In the genomic region with DNA sequence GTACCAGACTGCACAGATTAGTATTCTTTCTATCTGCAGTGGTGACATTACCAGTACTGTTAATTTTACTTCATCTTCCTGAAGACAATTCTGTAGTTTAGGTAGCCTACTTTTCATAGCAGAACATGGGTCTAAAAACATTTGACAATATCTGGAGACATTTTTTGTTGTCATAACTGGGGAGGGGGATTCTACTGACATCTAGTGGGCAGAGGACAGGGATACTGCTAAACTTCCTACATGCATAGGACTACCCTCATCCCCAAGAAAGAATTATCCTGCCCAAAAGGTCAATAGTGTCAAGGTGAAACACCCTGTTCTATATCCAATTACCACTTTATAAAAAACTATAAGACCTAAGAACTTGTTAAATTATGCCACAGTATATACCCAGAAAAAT, we compare ENCODE assay signal across 10 cellular contexts. TPM values are rescaled to one million over a fixed set of nuclear protein-coding genes. Genes with fewer than 3 reads are reported as not detected.
A peak's percentile ranks its signal among the peaks of the same experiment; 100 is the strongest.
DNase-seq lines count a peak whose midpoint lies in the region; ATAC-seq, FAIRE-seq and TF ChIP-seq lines count a peak whose summit lies in the region.
"Had no signal": no experiment of that assay in that cellular context is flagged by ENCODE, and none has a peak within 500 bp of the region (broad histone marks: within the 10 kb centered on the region; RNA-seq: fewer than 3 reads in every experiment).

No MANE protein-coding gene starts in this region.

- H3K36me3 ChIP-seq in GM23338 (ENCODE audit: insufficient read depth) = no peaks in the 10 kb centered on the region
- H3K36me3 ChIP-seq in fibroblast of lung (ENCODE audit: control insufficient read depth, insufficient read depth, low read length) = no peaks in the 10 kb centered on the region
- peaks cover 54% of the 10 kb centered on the region for H3K36me3 ChIP-seq in MG63

- TF ChIP-seq CTCF in A549 (IDR thresholded peaks at IDR 0.05) = peak; percentile 39
- peak; percentile 68 to 78 for TF ChIP-seq CTCF in GM23338 (conservative IDR thresholded peaks at IDR 0.05; ENCODE audit: low read depth in 2 of 2)
- peak; percentile 28 to 47 for TF ChIP-seq CTCF in fibroblast of lung (conservative IDR thresholded peaks at IDR 0.05 in 1 of 2, IDR thresholded peaks at IDR 0.05 in 1 of 2; ENCODE audit: low read depth in 1 of 2, low read length in 2 of 2)

- no peak overlapping the region for H3K27ac Mint-ChIP-seq in GM23338
- H3K27ac Mint-ChIP-seq: CD8-positive, alpha-beta memory T cell had no signal

- TF ChIP-seq RAD21 in A549 (conservative IDR thresholded peaks at IDR 0.05 in 1 of 2, IDR thresholded peaks at IDR 0.05 in 1 of 2) = peak; percentile 33 to 43; a peak in 3 of 5 replicates

- H3K9me2 ChIP-seq in GM23338 (ENCODE audit: insufficient read depth) = no peaks in the 10 kb centered on the region

- peaks cover 27% of the 10 kb centered on the region for H3K4me1 ChIP-seq in A549
- H3K4me1 ChIP-seq in GM23338 (ENCODE audit: insufficient read depth) = peaks cover 9% of the 10 kb centered on the region
- H3K4me1 ChIP-seq in fibroblast of lung (ENCODE audit: control insufficient read depth, extremely low read depth, insufficient read depth, low read length) = peaks cover 2% of the 10 kb centered on the region

- no peak overlapping the region for H3K4me3 Mint-ChIP-seq in GM23338
- H3K4me3 Mint-ChIP-seq: CD8-positive, alpha-beta memory T cell had no signal

- H3F3A ChIP-seq in GM23338 (replicated peaks; ENCODE audit: low read depth) = no peaks in the 10 kb centered on the region

- peaks cover 7% of the 10 kb centered on the region; the same call in 2 of the 3 replicates for H3K9me3 ChIP-seq in A549
- H3K9me3 ChIP-seq in fibroblast of lung (ENCODE audit: control insufficient read depth, insufficient read depth, low read depth, low read length) = no peaks in the 10 kb centered on the region
- peaks cover 34% of the 10 kb centered on the region for H3K9me3 ChIP-seq in MG63

- no peak overlapping the region for H3K4me3 ChIP-seq in A549
- H3K4me3 ChIP-seq in GM23338 = no peak overlapping the region
- H3K4me3 ChIP-seq in fibroblast of lung (replicated peaks in 1 of 4; ENCODE audit: control extremely low read depth in 1 of 4, insufficient read depth in 1 of 4, low read depth in 3 of 4, low read length in 4 of 4) = no peak overlapping the region
- H3K4me3 ChIP-seq in MG63 = no peak overlapping the region

- ATAC-seq in A549 (no peak), GM23338 (no peak), HG03432 (IDR thresholded peaks at IDR 0.05; ENCODE audit: unreplicated experiment) (no peak), HG02840 (IDR thresholded peaks at IDR 0.05; ENCODE audit: low FRiP score, unreplicated experiment) (no peak), GM19328 (IDR thresholded peaks at IDR 0.05; ENCODE audit: unreplicated experiment) (no peak)

- H4K20me1 ChIP-seq in GM23338 (replicated peaks; ENCODE audit: insufficient read depth) (peaks cover under 1% of the 10 kb centered on the region; the same call in 1 of the 2 replicates), fibroblast of lung (ENCODE audit: control insufficient read depth, extremely low read depth, insufficient read depth, low read length) (no peaks in the 10 kb centered on the region)

- no peak overlapping the region for H3K4me2 ChIP-seq in A549
- H3K4me2 ChIP-seq in GM23338 = no peak overlapping the region
- H3K4me2 ChIP-seq in fibroblast of lung (ENCODE audit: extremely low read depth, insufficient read depth, low read length) = no peak overlapping the region

- TF ChIP-seq POLR2A in A549 (IDR thresholded peaks at IDR 0.05; ENCODE audit: low read length) = no peak

- H3K27me3 ChIP-seq in GM23338 (ENCODE audit: insufficient read depth) = peaks cover 72% of the 10 kb centered on the region
- no peaks in the 10 kb centered on the region for H3K27me3 ChIP-seq in fibroblast of lung (ENCODE audit: control insufficient read depth, insufficient read depth, low read length)
- no peaks in the 10 kb centered on the region for H3K27me3 ChIP-seq in MG63

- no peaks in the 10 kb centered on the region for H3K79me2 ChIP-seq in GM23338 (replicated peaks; ENCODE audit: insufficient read depth)
- H3K79me2 ChIP-seq in fibroblast of lung (ENCODE audit: control insufficient read depth, insufficient read depth, low read length) = peaks cover 20% of the 10 kb centered on the region

- TF ChIP-seq EP300 in A549 (IDR thresholded peaks at IDR 0.05) = no peak

- H3K36me3 Mint-ChIP-seq in GM23338 (ENCODE audit: low read depth) = no peaks in the 10 kb centered on the region; the same call in 2 of the 3 replicates

- POLR2A ChIA-PET in A549 (lab: Yijun Ruan, JAX) = no interaction called here

- H3K9ac ChIP-seq in fibroblast of lung (ENCODE audit: insufficient read depth, low read length) = no peak overlapping the region

- DNase-seq in A549 (ENCODE audit: low read depth in 1 of 2, low spot score in 1 of 2) (peak in 1 of 2 experiments; percentile 35), GM23338 (ENCODE audit: low spot score) (peak; percentile 42), NCI-H82 treated with DMSO at 0.1 percent for 48 hours (lab: John Stamatoyannopoulos, UW; ENCODE audit: unreplicated experiment) (peak; percentile 30), fibroblast of lung (ENCODE audit: low read depth in 2 of 2) (peak in 1 of 2 donors; percentile 39), MG63 (no peak)
- DNase-seq: caudate nucleus; CD8-positive, alpha-beta memory T cell had no signal

- no peak for FAIRE-seq in A549 (lab: Jason Lieb, UNC)

- no peak overlapping the region for H2AFZ ChIP-seq in GM23338
- H2AFZ ChIP-seq in fibroblast of lung (ENCODE audit: low read length) = no peak overlapping the region

- H3K27me3 Mint-ChIP-seq in GM23338 (ENCODE audit: insufficient read depth, low read depth, poor library complexity) = peaks cover 41% of the 10 kb centered on the region

- peaks cover 14% of the 10 kb centered on the region; the same call in 2 of the 3 replicates for H3K9me3 Mint-ChIP-seq in GM23338

- H3K4me1 Mint-ChIP-seq in GM23338 = peaks cover 11% of the 10 kb centered on the region

- CTCF ChIA-PET in A549 (lab: Yijun Ruan, JAX) = interaction anchor here (1.3 to 2.6 kb wide), 3 partner anchors 89 to 94 kb away, joined by 4 to 13 read pairs (median 5); no protein-coding TSS in a partner anchor

- no peak overlapping the region for H3K27ac ChIP-seq in A549
- H3K27ac ChIP-seq in GM23338 (ENCODE audit: low read depth) = no peak overlapping the region
- H3K27ac ChIP-seq in fibroblast of lung (ENCODE audit: insufficient read depth, low read length) = no peak overlapping the region

TF ChIP-seq in A549, 52 proteins besides CTCF, POLR2A, EP300 and RAD21:
- no peak for TF ChIP-seq RNF2 (IDR thresholded peaks at IDR 0.05; ENCODE audit: borderline replicate concordance, low read depth)
- TF ChIP-seq NR3C1 (IDR thresholded peaks at IDR 0.05) = no peak
- TF ChIP-seq SMC3 (IDR thresholded peaks at IDR 0.05) = 0 out of 3 replicates have a peak, but pooled peaks have one; percentile 27

TF ChIP-seq in GM23338, 12 proteins besides CTCF, POLR2A, EP300 and RAD21 (continues in another document):
- TF ChIP-seq ZNF331 (CRISPR knock-in tag; IDR thresholded peaks at IDR 0.05; ENCODE audit: low read depth) = no peak

RNA-seq across cellular contexts. Expression of gene ARHGAP29, which starts 3.4 kb away (rescaled TPM):
- polyA plus RNA-seq in A549 (2011; rRNA removed) (22.0 and 29.7 TPM in 2 replicates), A549 (2017; fragmentation: RNase III; extraction: RNeasy Plus Mini Kit Qiagen cat#74134 plus additional on column Dnase treatment) (14.3 to 16.2 TPM (median 15.8 TPM) in 3 replicates), GM23338 (2016; fragmentation: Nextera tagmentation; extraction: Ambion mirVana) (4.2 and 4.6 TPM in 2 replicates), fibroblast of lung (35.4 and 37.3 TPM in 2 replicates)
- 4.7 and 5.0 TPM in 2 replicates for polyA plus RNA-seq in A549 (2012; cell fraction: cytosol; rRNA removed)
- polyA plus RNA-seq in A549 (2012; cell fraction: nucleus; rRNA removed) = 4.3 and 5.9 TPM in 2 replicates
- polyA minus RNA-seq in A549 (2011; rRNA and poly(A)+ RNA removed) = 15.6 and 16.1 TPM in 2 replicates
- total RNA-seq in GM23338 (2014; rRNA removed; shearing (Covaris generic)) = 5.0 and 6.9 TPM in 2 replicates
- total RNA-seq in fibroblast of lung = 20.5 and 26.6 TPM in 2 replicates
- 19.5 and 20.4 TPM in 2 replicates for polyA plus RNA-seq in fibroblast of lung (2012)
- polyA minus RNA-seq in fibroblast of lung (ENCODE audit: low replicate concordance) = 7.0 and 7.8 TPM in 2 replicates
- total RNA-seq in MG63 (2014; rRNA removed; shearing (Covaris generic); ENCODE audit: low replicate concordance) = 45.7 and 78.4 TPM in 2 replicates
- total RNA-seq: CD8-positive, alpha-beta memory T cell had no signal
- polyA plus RNA-seq: CD8-positive, alpha-beta memory T cell had no signal
